ENCODE assay signal across 19 cellular contexts in genomic region chr1:245090491-245091090, GRCh38.
DNase-seq lines count a peak whose midpoint lies in the region; ATAC-seq, FAIRE-seq and TF ChIP-seq lines count a peak whose summit lies in the region.
"Had no signal": no experiment of that assay in that cellular context is flagged by ENCODE, and none has a peak within 500 bp of the region (broad histone marks: within the 10 kb centered on the region; RNA-seq: fewer than 3 reads in every experiment).

No MANE protein-coding gene starts in this region.

- H3K27ac ChIP-seq in IMR-90 (ENCODE audit: insufficient read depth, low read length) (peak overlapping the region; percentile 64), keratinocyte (ENCODE audit: control insufficient read depth, insufficient read depth, low read length) (peak overlapping the region; percentile 95), trophoblast cell (ENCODE audit: low read depth, low read length) (no peak overlapping the region)
- H3K27ac ChIP-seq in CD8-positive, alpha-beta T cell (ENCODE audit: low read depth, low read length) = no peak overlapping the region

- H3K4me1 Mint-ChIP-seq in CD8-positive, alpha-beta T cell (ENCODE audit: low read depth) = no peaks in the 10 kb centered on the region
- H3K4me1 Mint-ChIP-seq: CD14-positive monocyte had no signal

- no peak for ATAC-seq in IMR-90 (ENCODE audit: low read depth)
- no peak for ATAC-seq in CD8-positive, alpha-beta T cell

- no peak overlapping the region for H4K12ac ChIP-seq in trophoblast cell (ENCODE audit: low read depth, low read length)

- peak overlapping the region; percentile 90 for H2AK5ac ChIP-seq in IMR-90 (ENCODE audit: low read depth, low read length)
- no peak overlapping the region for H2AK5ac ChIP-seq in trophoblast cell (ENCODE audit: low read length)

- no peak overlapping the region for H3K4me3 Mint-ChIP-seq in CD8-positive, alpha-beta T cell
- H3K4me3 Mint-ChIP-seq: CD14-positive monocyte had no signal

- H3K23ac ChIP-seq in IMR-90 (ENCODE audit: low read depth, low read length) (no peak overlapping the region), trophoblast cell (ENCODE audit: low read length) (no peak overlapping the region)

- H3K79me2 ChIP-seq in keratinocyte (ENCODE audit: control insufficient read depth, insufficient read depth, low read length) = no peaks in the 10 kb centered on the region
- H3K79me2 ChIP-seq in trophoblast cell (ENCODE audit: control insufficient read depth, insufficient read depth, low read length, poor library complexity) = no peaks in the 10 kb centered on the region

- H3K4ac ChIP-seq in IMR-90 (ENCODE audit: low read depth, low read length) = peak overlapping the region; percentile 95
- H3K4ac ChIP-seq in trophoblast cell (ENCODE audit: low read depth, low read length) = no peak overlapping the region

- CTCF ChIA-PET in IMR-90 (lab: Yijun Ruan, JAX) = no interaction called here
- CTCF ChIA-PET in CD8-positive, alpha-beta T cell (lab: Charles Lee) = no interaction called here

- TF ChIP-seq CTCF in IMR-90 (conservative IDR thresholded peaks at IDR 0.05; ENCODE audit: low read depth, low read length) (no peak), keratinocyte (optimal IDR thresholded peaks at IDR 0.05 in 1 of 3, IDR thresholded peaks at IDR 0.05 in 1 of 3, conservative IDR thresholded peaks at IDR 0.05 in 1 of 3; ENCODE audit: extremely low read depth in 1 of 3, insufficient read depth in 2 of 3, low read length in 3 of 3) (no peak)
- no peak for TF ChIP-seq CTCF in CD8-positive, alpha-beta T cell (IDR thresholded peaks at IDR 0.05)

- H4K20me1 ChIP-seq in IMR-90 (ENCODE audit: insufficient read depth, low read length) (peaks cover 3% of the 10 kb centered on the region; the same call in 1 of the 2 replicates), keratinocyte (ENCODE audit: control insufficient read depth, extremely low read depth, insufficient read depth, low read length) (no peaks in the 10 kb centered on the region)

- dilution Hi-C loops in IMR-90 (cut with HindIII; ENCODE audit: low sequenced_read_pairs, unreplicated experiment) = no loop called here
- dilution Hi-C loops in keratinocyte (cut with MboI; ENCODE audit: extremely low pct_ligation_motif_present, low sequenced_read_pairs) = no loop called here

- H3K9me3 ChIP-seq in IMR-90 (ENCODE audit: control insufficient read depth, insufficient read depth, low read length) (no peaks in the 10 kb centered on the region), keratinocyte (ENCODE audit: control insufficient read depth, low read depth, low read length) (no peaks in the 10 kb centered on the region), trophoblast cell (ENCODE audit: insufficient read depth, low read depth, low read length) (no peaks in the 10 kb centered on the region)
- no peaks in the 10 kb centered on the region for H3K9me3 ChIP-seq in CD8-positive, alpha-beta T cell (ENCODE audit: low read length)
- H3K9me3 ChIP-seq: SJSA1 had no signal

- H2BK12ac ChIP-seq in trophoblast cell (ENCODE audit: low read length) = peak overlapping the region; percentile 7

- BruUV-seq in IMR-90 (replicated peaks; lab: Mats Ljungman, UMichigan) = no TSS peak

- no peak for TF ChIP-seq POLR2A in IMR-90 (IDR thresholded peaks at IDR 0.05; ENCODE audit: low read depth, low read length)

- intact Hi-C loops in IMR-90 (cut with micrococcal nuclease) = no loop called here
- intact Hi-C loops in CD8-positive, alpha-beta T cell (cut with DNase I, micrococcal nuclease) = no loop called here

- no peak overlapping the region for H2AFZ ChIP-seq in IMR-90 (replicated peaks; ENCODE audit: low read length, poor library complexity)
- peak overlapping the region; percentile 62 for H2AFZ ChIP-seq in keratinocyte (ENCODE audit: control insufficient read depth, low read length)
- no peak overlapping the region for H2AFZ ChIP-seq in trophoblast cell (ENCODE audit: insufficient read depth, low read length, poor library complexity)
- H2AFZ ChIP-seq: PC-9 had no signal

- in situ Hi-C loops in IMR-90 (cut with MboI; ENCODE audit: low sequenced_read_pairs) = no loop called here

- H3K56ac ChIP-seq in IMR-90 (ENCODE audit: extremely low read depth, insufficient read depth, low read length) = no peak overlapping the region

- H3K9me1 ChIP-seq in IMR-90 (ENCODE audit: insufficient read depth, low read length) (peaks cover 12% of the 10 kb centered on the region), keratinocyte (ENCODE audit: control insufficient read depth, extremely low read depth, insufficient read depth, low read length) (no peaks in the 10 kb centered on the region)

- H2AK9ac ChIP-seq in IMR-90 (replicated peaks; ENCODE audit: low read depth, low read length, poor library complexity) = peak overlapping the region; percentile 29

- H3K27ac Mint-ChIP-seq in CD8-positive, alpha-beta T cell = no peak overlapping the region
- H3K27ac Mint-ChIP-seq: CD14-positive monocyte had no signal

- H3K9ac ChIP-seq in IMR-90 (ENCODE audit: low read depth, low read length) (no peak overlapping the region), keratinocyte (ENCODE audit: control insufficient read depth, extremely low read depth, insufficient read depth, low read length) (peak overlapping the region; percentile 63), trophoblast cell (ENCODE audit: low read length) (no peak overlapping the region)

- H3K9me3 Mint-ChIP-seq in CD8-positive, alpha-beta T cell = no peaks in the 10 kb centered on the region
- H3K9me3 Mint-ChIP-seq: CD14-positive monocyte had no signal

- no peak overlapping the region for H3K4me2 ChIP-seq in IMR-90 (ENCODE audit: low read depth, low read length)
- H3K4me2 ChIP-seq in keratinocyte (ENCODE audit: control insufficient read depth, extremely low read depth, insufficient read depth, low read depth, low read length) = peak overlapping the region; percentile 47
- no peak overlapping the region for H3K4me2 ChIP-seq in trophoblast cell (ENCODE audit: low read length)
- H3K4me2 ChIP-seq: PC-9 had no signal

- peak overlapping the region; percentile 98 for H2BK120ac ChIP-seq in IMR-90 (ENCODE audit: low read depth, low read length)
- no peak overlapping the region for H2BK120ac ChIP-seq in trophoblast cell (ENCODE audit: insufficient read depth, low read length, poor library complexity)

- H4K91ac ChIP-seq in IMR-90 (ENCODE audit: insufficient read depth, low read depth, low read length) (peak overlapping the region; percentile 79; the same call in 1 of the 2 replicates), trophoblast cell (ENCODE audit: low read depth, low read length) (peak overlapping the region; percentile 16)

- peak overlapping the region; percentile 82; the same call in 1 of the 2 replicates for H2BK20ac ChIP-seq in IMR-90 (ENCODE audit: low read depth, low read length)

- H3K36me3 ChIP-seq in IMR-90 (ENCODE audit: control insufficient read depth, insufficient read depth, low read length) (no peaks in the 10 kb centered on the region), keratinocyte (ENCODE audit: control insufficient read depth in 2 of 2, extremely low read depth in 1 of 2, insufficient read depth in 2 of 2, low read length in 2 of 2) (no peaks in the 10 kb centered on the region), trophoblast cell (ENCODE audit: control insufficient read depth in 1 of 2, insufficient read depth in 2 of 2, low read length in 2 of 2) (peaks cover 2 to 5% of the 10 kb centered on the region in 2 experiments)
- no peaks in the 10 kb centered on the region for H3K36me3 ChIP-seq in CD8-positive, alpha-beta T cell (ENCODE audit: insufficient read depth, low read length)
- H3K36me3 ChIP-seq: SJSA1 had no signal

- H3K79me1 ChIP-seq in IMR-90 (ENCODE audit: low read depth in 1 of 2, low read length in 2 of 2) (peaks cover 0 to 5% of the 10 kb centered on the region in 2 experiments; a peak in 2 of 4 replicates), trophoblast cell (ENCODE audit: low read length) (peaks cover 7% of the 10 kb centered on the region)

- H3K18ac ChIP-seq in IMR-90 (ENCODE audit: low read depth, low read length) (peak overlapping the region; percentile 36), trophoblast cell (ENCODE audit: low read length) (no peak overlapping the region)

- H4K8ac ChIP-seq in IMR-90 (ENCODE audit: low read depth in 2 of 2, low read length in 2 of 2) (peak overlapping the region; percentile 88 to 91; a peak in 2 of 4 replicates), trophoblast cell (ENCODE audit: low read depth, low read length) (no peak overlapping the region)

- no peak for FAIRE-seq in keratinocyte (lab: Jason Lieb, UNC)
- FAIRE-seq: G401.6 had no signal

- H3K4me1 ChIP-seq in IMR-90 (ENCODE audit: control insufficient read depth, insufficient read depth, low read length) (peaks cover 21% of the 10 kb centered on the region), keratinocyte (ENCODE audit: control insufficient read depth, extremely low read depth, insufficient read depth, low read length) (peaks cover 37% of the 10 kb centered on the region), trophoblast cell (ENCODE audit: control insufficient read depth in 1 of 2, insufficient read depth in 2 of 2, low read length in 2 of 2) (peaks cover 9 to 13% of the 10 kb centered on the region in 2 experiments)
- H3K4me1 ChIP-seq in CD8-positive, alpha-beta T cell (ENCODE audit: insufficient read depth, low read length) = no peaks in the 10 kb centered on the region

- H3K27me3 Mint-ChIP-seq in CD8-positive, alpha-beta T cell (ENCODE audit: low read depth) = no peaks in the 10 kb centered on the region

- H2BK5ac ChIP-seq in IMR-90 (ENCODE audit: low read depth, low read length, poor library complexity, severe bottlenecking) (peak overlapping the region; percentile 87), trophoblast cell (ENCODE audit: low read depth, low read length, poor library complexity) (no peak overlapping the region)

- TF ChIP-seq RAD21 in IMR-90 (IDR thresholded peaks at IDR 0.05; ENCODE audit: low read length) = no peak

- H2BK15ac ChIP-seq in IMR-90 (ENCODE audit: low read depth, low read length) = peak overlapping the region; percentile 29; the same call in 2 of the 3 replicates

- H3K27me3 ChIP-seq in IMR-90 (ENCODE audit: control insufficient read depth, insufficient read depth, low read length) = no peaks in the 10 kb centered on the region
- H3K27me3 ChIP-seq in keratinocyte (ENCODE audit: control insufficient read depth, extremely low read depth, insufficient read depth, low read length) = no peaks in the 10 kb centered on the region
- no peaks in the 10 kb centered on the region for H3K27me3 ChIP-seq in trophoblast cell (ENCODE audit: insufficient read depth, low read length)
- no peaks in the 10 kb centered on the region for H3K27me3 ChIP-seq in CD8-positive, alpha-beta T cell (ENCODE audit: insufficient read depth, low read length)
- H3K27me3 ChIP-seq: SJSA1 had no signal

- no peaks in the 10 kb centered on the region for H3K36me3 Mint-ChIP-seq in CD8-positive, alpha-beta T cell

- POLR2A ChIA-PET in IMR-90 (lab: Charles Lee; ENCODE audit: unreplicated experiment) = no interaction called here
- POLR2A ChIA-PET in CD8-positive, alpha-beta T cell (lab: Charles Lee) = no interaction called here

- H3K4me3 ChIP-seq in IMR-90 (ENCODE audit: insufficient read depth, low read depth, low read length) (no peak overlapping the region), keratinocyte (ENCODE audit: control insufficient read depth in 2 of 3, extremely low read depth in 1 of 3, insufficient read depth in 2 of 3, low read depth in 1 of 3, low read length in 3 of 3) (no peak overlapping the region), trophoblast cell (ENCODE audit: low read depth, low read length) (no peak overlapping the region)
- H3K4me3 ChIP-seq in CD8-positive, alpha-beta T cell (ENCODE audit: low read depth, low read length) = no peak overlapping the region
- H3K4me3 ChIP-seq: PC-9, SJSA1 had no signal

- peak overlapping the region; percentile 78; the same call in 1 of the 2 replicates for H3K14ac ChIP-seq in IMR-90 (replicated peaks; ENCODE audit: low read depth, low read length)
- peak overlapping the region; percentile 28 for H3K14ac ChIP-seq in trophoblast cell (ENCODE audit: low read length)

- DNase-seq in IMR-90 (no peak), amniotic epithelial cell (ENCODE audit: low read depth) (peak; percentile 19), keratinocyte (ENCODE audit: low read depth, low spot score) (peak; percentile 25), trophoblast cell (no peak), NCI-H1436 (lab: John Stamatoyannopoulos, UW) (no peak)
- no peak for DNase-seq in activated effector memory CD4-positive, alpha-beta T cell treated with Interleukin-2 at 50 U/mL for 16 hours
- DNase-seq in CD8-positive, alpha-beta T cell = no peak
- DNase-seq: ACHN, COR-L47, DMS 273 treated with DMSO at 0.1 percent for 48 hours, H7, NCI-H1417 treated with DMSO at 0.1 percent for 48 hours, NCI-H1930, NCI-H226, NCI-H524 treated with DMSO at 0.1 percent for 48 hours had no signal

- H4K5ac ChIP-seq in IMR-90 (ENCODE audit: low read depth, low read length) = 0 out of 2 replicates have a peak overlapping the region, but pooled peaks have one; percentile 24

- no CpG with 5 or more reads among the region's 11 CpGs for WGBS in IMR-90 (ENCODE audit: extremely low coverage in 2 of 2, insufficient read length in 1 of 2), 2 experiments
- no CpG with 5 or more reads among the region's 11 CpGs for WGBS in trophoblast cell (ENCODE audit: extremely low coverage, insufficient coverage, insufficient read length)

Comparison
In these comparisons a context has a peak if more than half of its experiments do, and no peak if none do; other contexts are left out.
1. DNase-seq: peak in amniotic epithelial cell (single experiment) and keratinocyte (single experiment); none in IMR-90 (single experiment), trophoblast cell (0 of 2), NCI-H1436 (single experiment), activated effector memory CD4-positive, alpha-beta T cell treated with Interleukin-2 at 50 U/mL for 16 hours (single experiment) and CD8-positive, alpha-beta T cell (0 of 7).
2. H3K27ac ChIP-seq: peak in IMR-90 (single experiment) and keratinocyte (single experiment); none in trophoblast cell (single experiment) and CD8-positive, alpha-beta T cell (single experiment).